ENCODE assay signal across 20 cellular contexts in the genomic region with DNA sequence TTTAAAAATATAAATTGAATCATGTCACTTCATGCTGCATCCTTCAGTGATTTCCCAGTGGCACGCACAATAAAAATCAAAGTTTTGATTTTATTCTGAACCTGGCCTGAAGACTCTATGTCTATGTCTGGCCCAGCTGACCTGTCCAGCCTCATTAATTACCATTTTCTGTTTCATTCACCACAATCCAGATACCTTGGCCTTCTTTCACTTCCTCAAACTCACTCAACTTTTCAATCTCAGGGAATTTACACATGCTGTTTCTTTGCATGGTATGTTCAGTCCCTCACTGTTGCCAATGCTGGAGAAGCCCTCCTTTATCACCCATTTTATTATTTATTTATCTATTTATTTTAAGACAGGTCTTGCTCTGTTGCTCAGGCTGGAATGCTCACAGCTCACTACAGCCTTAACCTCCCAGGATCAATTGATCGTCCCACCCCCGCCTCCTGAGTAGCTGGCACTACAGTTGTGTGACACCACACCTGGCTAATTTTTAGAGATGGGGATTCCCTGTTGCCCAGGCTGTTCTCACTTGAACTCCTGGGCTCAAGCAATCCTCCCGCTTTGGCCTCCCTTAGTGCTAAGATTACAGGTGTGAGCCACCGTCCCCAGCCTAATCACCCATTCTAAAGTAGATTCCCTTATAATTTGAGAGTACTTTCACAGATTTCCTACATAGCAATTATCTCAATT. TPM values are rescaled to one million over a fixed set of nuclear protein-coding genes. Genes with fewer than 3 reads are reported as not detected.
DNase-seq lines count a peak whose midpoint lies in the region; ATAC-seq, FAIRE-seq and TF ChIP-seq lines count a peak whose summit lies in the region.
"Had no signal": no experiment of that assay in that cellular context is flagged by ENCODE, and none has a peak within 500 bp of the region (broad histone marks: within the 10 kb centered on the region; RNA-seq: fewer than 3 reads in every experiment).

No MANE protein-coding gene starts in this region.

- CTCF ChIA-PET in GM10248 (lab: Yijun Ruan, JAX), result interaction anchor here (1.0 kb wide), 2 partner anchors 11 to 69 kb away, joined by 3 read pairs; no protein-coding TSS in a partner anchor
- CTCF ChIA-PET in mammary epithelial cell (lab: Charles Lee; ENCODE audit: low non-redundant PET), result no interaction called here

- H3K79me2 ChIP-seq in mammary epithelial cell (ENCODE audit: insufficient read depth, low read length), result no peaks in the 10 kb centered on the region

- TF ChIP-seq POLR2A in H54 (IDR thresholded peaks at IDR 0.05; ENCODE audit: low read depth, low read length), result no peak

- H4K20me1 ChIP-seq in mammary epithelial cell (ENCODE audit: insufficient read depth, low read length), result no peaks in the 10 kb centered on the region

- H3K36me3 ChIP-seq in mammary epithelial cell (ENCODE audit: insufficient read depth, low read length), result peaks cover 3% of the 10 kb centered on the region
- H3K36me3 ChIP-seq: heart right ventricle, upper lobe of right lung had no signal

- dilution Hi-C loops in mammary epithelial cell (cut with HindIII; ENCODE audit: low sequenced_read_pairs), result no loop called here

- no peaks in the 10 kb centered on the region for H3K9me3 ChIP-seq in mammary epithelial cell (replicated peaks; ENCODE audit: insufficient read depth, low read length)
- H3K9me3 ChIP-seq: esophagus muscularis mucosa, upper lobe of right lung had no signal

- no peak overlapping the region for H3K4me3 ChIP-seq in mammary epithelial cell (replicated peaks in 1 of 3; ENCODE audit: insufficient read depth in 1 of 3, low read depth in 2 of 3, low read length in 3 of 3)
- H3K4me3 ChIP-seq: esophagus muscularis mucosa, GM23248, heart right ventricle, upper lobe of right lung had no signal

- peaks cover 4% of the 10 kb centered on the region for H3K4me1 ChIP-seq in mammary epithelial cell (ENCODE audit: insufficient read depth, low read length)
- H3K4me1 ChIP-seq: esophagus muscularis mucosa, heart right ventricle, upper lobe of right lung had no signal

- no peaks in the 10 kb centered on the region for H3K27me3 ChIP-seq in mammary epithelial cell (ENCODE audit: insufficient read depth, low read length)
- H3K27me3 ChIP-seq: esophagus muscularis mucosa, heart right ventricle, upper lobe of right lung had no signal

- DNase-seq in GM10248 (ENCODE audit: extremely low spot score) (peak; percentile 15), GM19239 (ENCODE audit: insufficient read length, low spot score) (no peak), mammary epithelial cell (no peak), H54 (ENCODE audit: insufficient read length, low spot score) (no peak), 8988T (no peak)
- DNase-seq in activated CD4-positive, CD25-positive, alpha-beta regulatory T cell (lab: John Stamatoyannopoulos, UW), result no peak
- DNase-seq: activated naive CD4-positive, alpha-beta T cell; DND-41; GM23248; heart right ventricle; KG1; NCI-H146; NCI-H526; stimulated activated naive CD4-positive, alpha-beta T cell treated with Interleukin-2 at 50 U/mL for 16 hours; upper lobe of right lung; WERI-Rb-1 had no signal

- no peak for TF ChIP-seq CTCF in GM10248 (IDR thresholded peaks at IDR 0.05; ENCODE audit: control extremely low read depth, extremely low read depth, low read depth, missing control alignments)
- no peak for TF ChIP-seq CTCF in mammary epithelial cell (conservative IDR thresholded peaks at IDR 0.05 in 1 of 2, IDR thresholded peaks at IDR 0.05 in 1 of 2; ENCODE audit: extremely low read depth in 1 of 2, insufficient read depth in 1 of 2, low read depth in 1 of 2, low read length in 2 of 2)

- intact Hi-C loops in mammary epithelial cell (cut with micrococcal nuclease), result no loop called here

- no peak overlapping the region for H3K9ac ChIP-seq in mammary epithelial cell (ENCODE audit: insufficient read depth, low read length)
- H3K9ac ChIP-seq: GM23248 had no signal

- in situ Hi-C loops in mammary epithelial cell (cut with MboI; ENCODE audit: low sequenced_read_pairs in 2 of 2), result no loop called here

- peak; percentile 18 for FAIRE-seq in GM19239 (lab: Jason Lieb, UNC)
- no peak for FAIRE-seq in H54 (lab: Jason Lieb, UNC)

- no peak overlapping the region for H3K4me2 ChIP-seq in mammary epithelial cell (ENCODE audit: insufficient read depth, low read depth, low read length)

- POLR2A ChIA-PET in GM10248 (lab: Yijun Ruan, JAX), result interaction anchor here (0.5 kb wide), 1 partner anchor 10 kb away, joined by 3 read pairs; no protein-coding TSS in a partner anchor

- no peak overlapping the region for H2AFZ ChIP-seq in mammary epithelial cell (ENCODE audit: low read depth, low read length)
- H2AFZ ChIP-seq: GM23248 had no signal

- ATAC-seq in HG02610 (IDR thresholded peaks at IDR 0.05; ENCODE audit: unreplicated experiment) (peak; percentile 73), HG03175 (IDR thresholded peaks at IDR 0.05; ENCODE audit: unreplicated experiment) (peak; percentile 80)
- ATAC-seq: heart right ventricle, Panc1, upper lobe of right lung had no signal

- no TSS peak for BruUV-seq in mammary epithelial cell (replicated peaks; lab: Mats Ljungman, UMichigan)

- H3K27ac ChIP-seq in mammary epithelial cell (ENCODE audit: insufficient read depth, low read depth, low read length), result no peak overlapping the region
- H3K27ac ChIP-seq: esophagus muscularis mucosa, GM23248, heart right ventricle, upper lobe of right lung, WERI-Rb-1 had no signal

- 100% methylated on average over 3 of the region's 5 CpGs for WGBS in mammary epithelial cell (ENCODE audit: low coverage, missing lambda C conversion rate)

RNA-seq across cellular contexts. Expression of a gene that starts 43.1 kb away (rescaled TPM):
- 10 to 100 TPM in 1 of 2 donors, 1 to 10 TPM in 1; 3.3 to 10.3 TPM for total RNA-seq in mammary epithelial cell
- 3.3 TPM for polyA plus RNA-seq in mammary epithelial cell
- polyA minus RNA-seq in mammary epithelial cell, result 7.8 TPM

RNA-seq across cellular contexts. Expression of a gene that starts 43.4 kb away (rescaled TPM):
- total RNA-seq in mammary epithelial cell, result 10 to 100 TPM; 16.8 to 34.9 TPM
- 11.4 TPM for polyA plus RNA-seq in mammary epithelial cell
- polyA minus RNA-seq in mammary epithelial cell, result 20.2 TPM
